23 cellular contexts compared by ENCODE assay signal in the genomic region with DNA sequence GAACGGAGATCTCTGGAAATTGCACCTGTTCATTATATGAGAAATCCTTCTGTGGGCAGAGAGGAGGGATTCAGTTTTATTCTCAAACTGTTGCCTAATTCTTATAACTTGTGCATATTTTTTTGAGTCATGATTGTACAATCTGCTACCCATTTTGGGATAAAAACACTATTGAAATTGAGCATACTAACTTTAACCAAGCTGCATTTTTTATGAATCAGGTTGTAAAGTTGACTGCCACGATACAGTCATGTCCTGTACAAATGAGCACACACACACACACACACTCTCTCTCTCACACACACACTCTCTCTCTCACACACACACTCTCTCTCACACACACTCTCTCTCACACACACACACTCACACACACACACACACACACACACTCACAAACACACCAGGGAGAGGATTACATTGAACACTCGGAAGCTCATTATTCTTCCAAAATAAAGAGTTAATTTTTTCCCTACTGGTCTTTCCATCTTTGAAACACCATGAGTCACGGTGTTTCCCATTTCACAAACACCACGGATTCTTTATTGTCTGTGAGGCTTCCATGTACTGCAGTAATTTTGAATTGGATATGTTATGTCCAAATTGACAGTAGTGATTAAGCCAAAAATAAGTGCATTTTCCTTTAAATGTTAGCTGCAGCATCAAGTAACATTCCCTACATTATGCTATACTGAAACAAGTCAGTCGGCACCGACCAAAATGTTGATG.
DNase-seq lines count a peak whose midpoint lies in the region; ATAC-seq, FAIRE-seq and TF ChIP-seq lines count a peak whose summit lies in the region.
"Had no signal": no experiment of that assay in that cellular context is flagged by ENCODE, and none has a peak within 500 bp of the region (broad histone marks: within the 10 kb centered on the region; RNA-seq: fewer than 3 reads in every experiment).

No MANE protein-coding gene starts in this region.

- no peak overlapping the region for H3K27ac ChIP-seq in CD4-positive, alpha-beta memory T cell (ENCODE audit: low read depth, low read length)
- H3K27ac ChIP-seq in sigmoid colon, result no peak overlapping the region
- H3K27ac ChIP-seq: gastrocnemius medialis, hepatocyte, left ventricle myocardium inferior, tibial nerve, WERI-Rb-1 had no signal

- H3K36me3 Mint-ChIP-seq in CD4-positive, alpha-beta memory T cell, result peaks cover 16 to 30% of the 10 kb centered on the region in 2 donors
- H3K36me3 Mint-ChIP-seq in T-helper 17 cell (ENCODE audit: low read depth), result no peaks in the 10 kb centered on the region
- H3K36me3 Mint-ChIP-seq: immature natural killer cell had no signal

- H3K27ac Mint-ChIP-seq in CD4-positive, alpha-beta memory T cell, result peak overlapping the region in 4 of 7 donors; percentile 14 to 83 (median 44)
- peak overlapping the region; percentile 9 for H3K27ac Mint-ChIP-seq in T-helper 17 cell
- H3K27ac Mint-ChIP-seq: activated naive CD4-positive, alpha-beta T cell treated with anti-CD3 and anti-CD28 coated beads, Interleukin-2, amount 50 U/mL, for 24 hours; CD4-positive, alpha-beta T cell; T-helper 2 cell treated with Interferon-gamma antibody and Interleukin-4, amounts not matched to agents 5 μg/mL and 100 μg/mL, for 36 hours had no signal

- no peaks in the 10 kb centered on the region for H3K9me3 ChIP-seq in CD4-positive, alpha-beta memory T cell (ENCODE audit: control insufficient read depth in 1 of 2, low read length in 2 of 2)
- no peaks in the 10 kb centered on the region for H3K9me3 ChIP-seq in T-helper 17 cell (ENCODE audit: control insufficient read depth, low read length, poor library complexity, severe bottlenecking)
- H3K9me3 ChIP-seq in sigmoid colon, result no peaks in the 10 kb centered on the region
- H3K9me3 ChIP-seq: gastrocnemius medialis, left ventricle myocardium inferior, tibial nerve had no signal

- POLR2A ChIA-PET in CD4-positive, alpha-beta memory T cell (lab: Charles Lee; ENCODE audit: partially characterized antibody), result interaction anchor here (0.6 kb wide), 1 partner anchor 14 kb away, joined by 3 read pairs; no protein-coding TSS in a partner anchor

- no peak for TF ChIP-seq CTCF in sigmoid colon (IDR thresholded peaks at IDR 0.05)

- TF ChIP-seq POLR2A in GM12891 (IDR thresholded peaks at IDR 0.05; ENCODE audit: low read depth, low read length) (no peak), sigmoid colon (IDR thresholded peaks at IDR 0.05) (no peak)

- no peaks in the 10 kb centered on the region for H3K9me3 Mint-ChIP-seq in CD4-positive, alpha-beta memory T cell
- H3K9me3 Mint-ChIP-seq: activated naive CD4-positive, alpha-beta T cell treated with anti-CD3 and anti-CD28 coated beads, Interleukin-2, amount 50 U/mL, for 24 hours; CD4-positive, alpha-beta T cell; immature natural killer cell; nephron; T-helper 2 cell treated with Interferon-gamma antibody and Interleukin-4, amounts not matched to agents 5 μg/mL and 100 μg/mL, for 36 hours had no signal

- intact Hi-C loops in CD4-positive, alpha-beta memory T cell (cut with micrococcal nuclease), result no loop called here
- intact Hi-C loops in sigmoid colon (cut with DNase I), result no loop called here

- CTCF ChIA-PET in CD4-positive, alpha-beta memory T cell (lab: Charles Lee; ENCODE audit: partially characterized antibody), result no interaction called here

- FAIRE-seq in GM12891 (lab: Jason Lieb, UNC), result peak; percentile 69

- no peak overlapping the region for H3K4me3 ChIP-seq in CD4-positive, alpha-beta memory T cell (ENCODE audit: low read length in 2 of 2)
- H3K4me3 ChIP-seq in sigmoid colon, result no peak overlapping the region
- H3K4me3 ChIP-seq: gastrocnemius medialis, hepatocyte, left ventricle myocardium inferior, tibial nerve had no signal

- peaks cover 27% of the 10 kb centered on the region for H3K4me1 ChIP-seq in CD4-positive, alpha-beta memory T cell (ENCODE audit: insufficient read depth, low read length)
- no peaks in the 10 kb centered on the region for H3K4me1 ChIP-seq in sigmoid colon
- H3K4me1 ChIP-seq: gastrocnemius medialis, left ventricle myocardium inferior had no signal

- H3K27me3 ChIP-seq in CD4-positive, alpha-beta memory T cell (ENCODE audit: insufficient read depth, low read length), result no peaks in the 10 kb centered on the region
- H3K27me3 ChIP-seq in sigmoid colon, result no peaks in the 10 kb centered on the region
- H3K27me3 ChIP-seq: gastrocnemius medialis, hepatocyte, tibial nerve had no signal

- no peak for DNase-seq in CD4-positive, alpha-beta memory T cell
- no peak for DNase-seq in GM12891 (ENCODE audit: insufficient read length, low spot score)
- DNase-seq in T-helper 17 cell, result no peak
- peak; percentile 16 for DNase-seq in kidney glomerular epithelial cell (lab: John Stamatoyannopoulos, UW)
- no peak for DNase-seq in stimulated activated CD4-positive, alpha-beta T cell treated with anti-CD3 and anti-CD28 coated beads, Interleukin-1b, Interleukin-23, amount 100 ng/mL, for 48 hours
- DNase-seq in dedifferentiated amniotic fluid mesenchymal stem cell (ENCODE audit: extremely low spot score), result no peak
- DNase-seq in sigmoid colon, result no peak
- DNase-seq: CD4-positive, alpha-beta T cell; DMS 273 treated with DMSO at 0.1 percent for 48 hours; gastrocnemius medialis; immature natural killer cell; left ventricle myocardium inferior; MM.1S; NCI-H187 treated with DMSO at 0.1 percent for 48 hours; NCI-H774; stimulated activated CD4-positive, alpha-beta T cell treated with anti-CD3 and anti-CD28 coated beads, Interleukin-12 subunit alpha, Interleukin-12 subunit beta, amount 100 ng/mL, for 4 hours; stimulated activated naive CD8-positive, alpha-beta T cell treated with anti-CD3 and anti-CD28 coated beads, Interleukin-15, Interleukin-2, amounts not matched to agents 100 U/mL and 50 U/mL, for 24 hours; WERI-Rb-1 had no signal

- H3K4me1 Mint-ChIP-seq in CD4-positive, alpha-beta memory T cell, result peaks cover 34 to 78% (median 54%) of the 10 kb centered on the region in 4 donors
- H3K4me1 Mint-ChIP-seq in T-helper 17 cell, result peaks cover 25% of the 10 kb centered on the region

- peak overlapping the region in 1 of 8 donors; percentile 7 for H3K4me3 Mint-ChIP-seq in CD4-positive, alpha-beta memory T cell
- peak overlapping the region; percentile 10 for H3K4me3 Mint-ChIP-seq in T-helper 17 cell
- H3K4me3 Mint-ChIP-seq: activated naive CD4-positive, alpha-beta T cell treated with anti-CD3 and anti-CD28 coated beads, Interleukin-2, amount 50 U/mL, for 24 hours; CD4-positive, alpha-beta T cell; immature natural killer cell; nephron; T-helper 2 cell treated with Interferon-gamma antibody and Interleukin-4, amounts not matched to agents 5 μg/mL and 100 μg/mL, for 36 hours had no signal

- TF ChIP-seq EP300 in sigmoid colon (IDR thresholded peaks at IDR 0.05), result no peak

- no peaks in the 10 kb centered on the region for H3K36me3 ChIP-seq in CD4-positive, alpha-beta memory T cell (ENCODE audit: insufficient read depth, low read length)
- no peaks in the 10 kb centered on the region for H3K36me3 ChIP-seq in sigmoid colon
- H3K36me3 ChIP-seq: gastrocnemius medialis, left ventricle myocardium inferior, tibial nerve, WERI-Rb-1 had no signal

- H3K27me3 Mint-ChIP-seq in CD4-positive, alpha-beta memory T cell, result no peaks in the 10 kb centered on the region
- H3K27me3 Mint-ChIP-seq in T-helper 17 cell, result no peaks in the 10 kb centered on the region
- H3K27me3 Mint-ChIP-seq: activated naive CD4-positive, alpha-beta T cell treated with anti-CD3 and anti-CD28 coated beads, Interleukin-2, amount 50 U/mL, for 24 hours; CD4-positive, alpha-beta T cell had no signal

- WGBS in sigmoid colon, 2 donors, result 52 to 74% methylated on average over 7 of the region's 7 CpGs

- ATAC-seq in T-helper 17 cell, result no peak
- ATAC-seq: gastrocnemius medialis; stimulated activated naive CD8-positive, alpha-beta T cell treated with anti-CD3 and anti-CD28 coated beads, Interleukin-15, Interleukin-2, amounts not matched to agents 100 U/mL and 50 U/mL, for 24 hours had no signal

TF ChIP-seq in GM12891, 5 proteins besides CTCF, POLR2A, EP300 and RAD21:
- no peak for TF ChIP-seq POLR2AphosphoS5 (IDR thresholded peaks at IDR 0.05; ENCODE audit: low read depth, low read length)
- no peak for TF ChIP-seq SPI1 (IDR thresholded peaks at IDR 0.05; ENCODE audit: low read depth, low read length)
- no peak for TF ChIP-seq POU2F2 (IDR thresholded peaks at IDR 0.05; ENCODE audit: low read depth, low read length)
- no peak for TF ChIP-seq PAX5 (IDR thresholded peaks at IDR 0.05; ENCODE audit: insufficient read depth, low read length, severe bottlenecking)
- TF ChIP-seq TAF1 (IDR thresholded peaks at IDR 0.05; ENCODE audit: low read depth, low read length), result no peak
